In the genomic region with DNA sequence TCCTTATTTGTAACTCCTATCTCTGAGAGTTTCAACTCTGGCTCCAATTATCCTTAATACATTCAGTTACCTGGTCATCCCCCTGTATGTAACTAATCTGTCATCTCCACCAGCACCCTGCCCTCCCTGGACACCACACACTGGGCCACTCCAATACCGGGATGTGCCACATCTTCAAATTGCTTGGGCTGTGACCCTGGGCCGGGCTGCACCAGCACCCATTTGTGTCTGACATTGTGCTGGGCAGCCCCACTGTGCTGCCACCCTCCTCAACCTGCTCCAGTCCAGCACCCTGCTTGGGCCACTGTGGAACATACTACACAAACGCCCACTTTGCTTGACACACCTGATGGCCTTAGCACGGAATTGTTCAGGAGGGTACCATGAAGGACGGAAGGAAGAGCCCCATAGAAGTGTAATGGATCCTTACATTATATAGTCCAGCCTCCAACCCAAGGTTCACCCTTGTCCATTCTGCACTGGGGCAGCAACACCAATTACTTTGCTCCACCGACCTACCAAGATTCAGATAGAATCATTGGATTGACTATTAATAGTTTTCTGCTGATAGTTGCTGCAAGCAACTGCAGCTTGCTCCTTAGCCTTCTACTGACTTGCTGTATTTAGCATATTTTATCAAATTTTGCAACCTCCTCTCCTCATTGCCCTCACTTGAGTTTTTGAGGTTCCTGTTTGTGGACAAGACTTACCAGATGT, we compare ENCODE assay signal across 23 cellular contexts. TPM values are rescaled to one million over a fixed set of nuclear protein-coding genes. Genes with fewer than 3 reads are reported as not detected.
DNase-seq lines count a peak whose midpoint lies in the region; ATAC-seq and TF ChIP-seq lines count a peak whose summit lies in the region.
"Had no signal": no experiment of that assay in that cellular context is flagged by ENCODE, and none has a peak within 500 bp of the region (broad histone marks: within the 10 kb centered on the region; RNA-seq: fewer than 3 reads in every experiment).

No MANE protein-coding gene starts in this region.

- TF ChIP-seq CTCF in IMR-90 (conservative IDR thresholded peaks at IDR 0.05; ENCODE audit: low read depth, low read length) (no peak), progenitor cell of endocrine pancreas (IDR thresholded peaks at IDR 0.05; ENCODE audit: unreplicated experiment) (no peak), testis (IDR thresholded peaks at IDR 0.05) (no peak), BE2C (IDR thresholded peaks at IDR 0.05; ENCODE audit: low read depth, low read length) (no peak)

- no peak overlapping the region for H3K27ac Mint-ChIP-seq in T-helper 1 cell treated with Interleukin-12 subunit alpha and Interleukin-12 subunit beta and Interleukin-4 antibody, amounts not matched to agents 30 μg/mL and 1 μg/mL, for 36 hours
- peak overlapping the region; percentile 8 for H3K27ac Mint-ChIP-seq in progenitor cell of endocrine pancreas

- H3K4ac ChIP-seq in IMR-90 (ENCODE audit: low read depth, low read length) = no peak overlapping the region

- TF ChIP-seq POLR2A in IMR-90 (IDR thresholded peaks at IDR 0.05; ENCODE audit: low read depth, low read length) (no peak), testis (IDR thresholded peaks at IDR 0.05) (no peak)

- no peak overlapping the region for H3K27ac ChIP-seq in IMR-90 (ENCODE audit: insufficient read depth, low read length)
- H3K27ac ChIP-seq in testis = no peak overlapping the region
- H3K27ac ChIP-seq: lower lobe of right lung, prostate gland had no signal

- DNase-seq in T-helper 1 cell (no peak), IMR-90 (no peak), ecto neural progenitor cell (ENCODE audit: low spot score) (peak; percentile 22), progenitor cell of endocrine pancreas (ENCODE audit: low spot score, unreplicated experiment) (no peak), NCI-H2227 (lab: John Stamatoyannopoulos, UW; ENCODE audit: unreplicated experiment) (no peak), testis (no peak), BE2C (no peak)
- DNase-seq: activated CD4-positive, CD25-positive, alpha-beta regulatory T cell; activated naive CD4-positive, alpha-beta T cell treated with Interleukin-2 at 50 U/mL for 16 hours; activated T-cell treated with anti-CD3 and anti-CD28 coated beads, Interleukin-2, amount 50 U/mL, for 48 hours; aorta; Calu3; caudate nucleus; dermis blood vessel endothelial cell; kidney; lower lobe of right lung; NCI-H2081 treated with DMSO at 0.1 percent for 48 hours; NCI-H446; stimulated activated CD8-positive, alpha-beta memory T cell treated with anti-CD3 and anti-CD28 coated beads, Interleukin-4, amount 100 ng/mL, for 48 hours had no signal

- no peak for ATAC-seq in IMR-90 (ENCODE audit: low read depth)
- ATAC-seq: GM12878, SK-N-SH treated with all-trans-retinoic acid at 6 μM for 48 hours had no signal

- intact Hi-C loops in IMR-90 (cut with micrococcal nuclease) (loop anchor here (5.0 kb wide), 1 partner anchor 56 kb away; no protein-coding TSS in a partner anchor), testis (cut with DNase I; ENCODE audit: low total_unique reads) (no loop called here)

- H3K79me1 ChIP-seq in IMR-90 (ENCODE audit: low read depth in 1 of 2, low read length in 2 of 2) = peaks cover 3 to 4% of the 10 kb centered on the region in 2 experiments; a peak in 1 of 4 replicates

- H2AFZ ChIP-seq in IMR-90 (replicated peaks; ENCODE audit: low read length, poor library complexity) = peak overlapping the region; percentile 39

- POLR2A ChIA-PET in IMR-90 (lab: Charles Lee; ENCODE audit: unreplicated experiment) = no interaction called here

- H2BK20ac ChIP-seq in IMR-90 (ENCODE audit: low read depth, low read length) = no peak overlapping the region

- peak overlapping the region; percentile 9 for H3K4me3 Mint-ChIP-seq in T-helper 1 cell treated with Interleukin-12 subunit alpha and Interleukin-12 subunit beta and Interleukin-4 antibody, amounts not matched to agents 30 μg/mL and 1 μg/mL, for 36 hours
- no peak overlapping the region for H3K4me3 Mint-ChIP-seq in progenitor cell of endocrine pancreas (ENCODE audit: low read depth)

- dilution Hi-C loops in IMR-90 (cut with HindIII; ENCODE audit: low sequenced_read_pairs, unreplicated experiment) = no loop called here

- no peaks in the 10 kb centered on the region for H4K20me1 ChIP-seq in IMR-90 (ENCODE audit: insufficient read depth, low read length)

- no peaks in the 10 kb centered on the region for H3K27me3 Mint-ChIP-seq in T-helper 1 cell treated with Interleukin-12 subunit alpha and Interleukin-12 subunit beta and Interleukin-4 antibody, amounts not matched to agents 30 μg/mL and 1 μg/mL, for 36 hours (ENCODE audit: low read depth)
- H3K27me3 Mint-ChIP-seq in progenitor cell of endocrine pancreas = peaks cover 5% of the 10 kb centered on the region

- H3K9me1 ChIP-seq in IMR-90 (ENCODE audit: insufficient read depth, low read length) = 0 out of 2 replicates have a peak, but pooled peaks cover 2% of the 10 kb centered on the region

- in situ Hi-C loops in IMR-90 (cut with MboI; ENCODE audit: low sequenced_read_pairs) = no loop called here

- H2BK120ac ChIP-seq in IMR-90 (ENCODE audit: low read depth, low read length) = no peak overlapping the region

- H3K56ac ChIP-seq in IMR-90 (ENCODE audit: extremely low read depth, insufficient read depth, low read length) = no peak overlapping the region

- peaks cover 3% of the 10 kb centered on the region; the same call in 1 of the 2 replicates for H3K4me1 ChIP-seq in IMR-90 (ENCODE audit: control insufficient read depth, insufficient read depth, low read length)
- H3K4me1 ChIP-seq in testis = no peaks in the 10 kb centered on the region
- H3K4me1 ChIP-seq in BE2C = no peaks in the 10 kb centered on the region
- H3K4me1 ChIP-seq: prostate gland had no signal

- H3K4me2 ChIP-seq in IMR-90 (ENCODE audit: low read depth, low read length) = no peak overlapping the region

- H4K5ac ChIP-seq in IMR-90 (ENCODE audit: low read depth, low read length) = no peak overlapping the region

- no peak overlapping the region for H2BK15ac ChIP-seq in IMR-90 (ENCODE audit: low read depth, low read length)

- H3K14ac ChIP-seq in IMR-90 (replicated peaks; ENCODE audit: low read depth, low read length) = no peak overlapping the region

- peaks cover 13% of the 10 kb centered on the region for H3K36me3 Mint-ChIP-seq in T-helper 1 cell treated with Interleukin-12 subunit alpha and Interleukin-12 subunit beta and Interleukin-4 antibody, amounts not matched to agents 30 μg/mL and 1 μg/mL, for 36 hours (ENCODE audit: low read depth)
- no peaks in the 10 kb centered on the region for H3K36me3 Mint-ChIP-seq in progenitor cell of endocrine pancreas (ENCODE audit: insufficient read depth)

- no peak overlapping the region for H3K18ac ChIP-seq in IMR-90 (ENCODE audit: low read depth, low read length)

- no peak overlapping the region for H4K8ac ChIP-seq in IMR-90 (ENCODE audit: low read depth in 2 of 2, low read length in 2 of 2)

- H3K36me3 ChIP-seq in IMR-90 (ENCODE audit: control insufficient read depth, insufficient read depth, low read length) = no peaks in the 10 kb centered on the region
- H3K36me3 ChIP-seq in testis (ENCODE audit: low read depth, missing control alignments) = no peaks in the 10 kb centered on the region
- H3K36me3 ChIP-seq in BE2C = no peaks in the 10 kb centered on the region
- H3K36me3 ChIP-seq: lower lobe of right lung, prostate gland had no signal

- no TSS peak for BruUV-seq in IMR-90 (replicated peaks; lab: Mats Ljungman, UMichigan)

- no peaks in the 10 kb centered on the region for H3K9me3 Mint-ChIP-seq in T-helper 1 cell treated with Interleukin-12 subunit alpha and Interleukin-12 subunit beta and Interleukin-4 antibody, amounts not matched to agents 30 μg/mL and 1 μg/mL, for 36 hours
- no peaks in the 10 kb centered on the region for H3K9me3 Mint-ChIP-seq in progenitor cell of endocrine pancreas (ENCODE audit: low read depth)

- H3K9ac ChIP-seq in IMR-90 (ENCODE audit: low read depth, low read length) = no peak overlapping the region

- H3K23ac ChIP-seq in IMR-90 (ENCODE audit: low read depth, low read length) = no peak overlapping the region

- H4K91ac ChIP-seq in IMR-90 (ENCODE audit: insufficient read depth, low read depth, low read length) = no peak overlapping the region

- no CpG with 5 or more reads among the region's 6 CpGs for WGBS in IMR-90 (ENCODE audit: extremely low coverage in 2 of 2, insufficient read length in 1 of 2), 2 experiments
- 93 to 94% methylated on average over 6 of the region's 6 CpGs for WGBS in testis, 2 donors

- peak overlapping the region; percentile 71 for H2AK9ac ChIP-seq in IMR-90 (replicated peaks; ENCODE audit: low read depth, low read length, poor library complexity)

- H3K4me3 ChIP-seq in IMR-90 (ENCODE audit: insufficient read depth, low read depth, low read length) (no peak overlapping the region), testis (no peak overlapping the region), BE2C (ENCODE audit: low read depth, low read length) (no peak overlapping the region)
- H3K4me3 ChIP-seq: GM12878, lower lobe of right lung, prostate gland had no signal

- H3K9me3 ChIP-seq in IMR-90 (ENCODE audit: control insufficient read depth, insufficient read depth, low read length) (no peaks in the 10 kb centered on the region), testis (no peaks in the 10 kb centered on the region), BE2C (no peaks in the 10 kb centered on the region)
- H3K9me3 ChIP-seq: lower lobe of right lung, prostate gland had no signal

- no peak for TF ChIP-seq RAD21 in IMR-90 (IDR thresholded peaks at IDR 0.05; ENCODE audit: low read length)

- H2AK5ac ChIP-seq in IMR-90 (ENCODE audit: low read depth, low read length) = no peak overlapping the region; the same call in 1 of the 2 replicates

- CTCF ChIA-PET in IMR-90 (lab: Yijun Ruan, JAX) = interaction anchor here (0.6 kb wide), 1 partner anchor 48 kb away, joined by 3 read pairs; no protein-coding TSS in a partner anchor

- H3K4me1 Mint-ChIP-seq in T-helper 1 cell treated with Interleukin-12 subunit alpha and Interleukin-12 subunit beta and Interleukin-4 antibody, amounts not matched to agents 30 μg/mL and 1 μg/mL, for 36 hours (ENCODE audit: low read depth) = peaks cover 29% of the 10 kb centered on the region
- peaks cover 6% of the 10 kb centered on the region for H3K4me1 Mint-ChIP-seq in progenitor cell of endocrine pancreas (ENCODE audit: low read depth)

- H3K27me3 ChIP-seq in IMR-90 (ENCODE audit: control insufficient read depth, insufficient read depth, low read length) = no peaks in the 10 kb centered on the region
- H3K27me3 ChIP-seq in testis = no peaks in the 10 kb centered on the region
- H3K27me3 ChIP-seq in BE2C = peaks cover 20% of the 10 kb centered on the region

- H2BK5ac ChIP-seq in IMR-90 (ENCODE audit: low read depth, low read length, poor library complexity, severe bottlenecking) = no peak overlapping the region

RNA-seq across cellular contexts. Expression of gene USP18, which starts 2.0 kb away (rescaled TPM):
- 9.2 and 10.6 TPM in 2 replicates for total RNA-seq in IMR-90 (2012; rRNA removed)
- 6.1 and 6.6 TPM in 2 replicates for polyA plus RNA-seq in IMR-90 (2012; rRNA removed)
- polyA plus RNA-seq in IMR-90 (2012; cell fraction: cytosol; rRNA removed) = 4.6 and 6.9 TPM in 2 replicates
- 2.0 and 4.8 TPM in 2 replicates for polyA plus RNA-seq in IMR-90 (2012; cell fraction: nucleus; rRNA removed; ENCODE audit: low replicate concordance)
- total RNA-seq in progenitor cell of endocrine pancreas = 4.0 and 4.5 TPM in 2 replicates
- 1 to 10 TPM; 5.9 to 6.8 TPM for total RNA-seq in testis
- polyA plus RNA-seq in testis (ENCODE audit: insufficient read depth, low read depth, low replicate concordance) = 5.4 TPM
- polyA plus RNA-seq in BE2C (2012; ENCODE audit: insufficient read depth, insufficient read length, low read depth) = 0.22 TPM

RNA-seq across cellular contexts. Expression of gene TUBA8, which starts 37.3 kb away (rescaled TPM):
- total RNA-seq in IMR-90 (2012; rRNA removed) (1.4 and 1.9 TPM in 2 replicates), progenitor cell of endocrine pancreas (2.4 and 3.2 TPM in 2 replicates), testis (10 to 100 TPM; 17.2 to 60.5 TPM)
- polyA plus RNA-seq in IMR-90 (2012; rRNA removed) (2.2 and 2.8 TPM in 2 replicates), testis (ENCODE audit: insufficient read depth, low read depth, low replicate concordance) (66.6 TPM)
- polyA plus RNA-seq in IMR-90 (2012; cell fraction: cytosol; rRNA removed) = 1.3 and 2.5 TPM in 2 replicates
- 4.1 and 6.9 TPM in 2 replicates for polyA plus RNA-seq in IMR-90 (2012; cell fraction: nucleus; rRNA removed; ENCODE audit: low replicate concordance)
- 1.9 TPM for polyA plus RNA-seq in BE2C (2012; ENCODE audit: insufficient read depth, insufficient read length, low read depth)
